Comparison of ENCODE assay signal across 7 cellular contexts in genomic region chr16:89093252-89093601, GRCh38. TPM values are rescaled to one million over a fixed set of nuclear protein-coding genes. Genes with fewer than 3 reads are reported as not detected.
DNase-seq lines count a peak whose midpoint lies in the region; TF ChIP-seq lines count a peak whose summit lies in the region.
"Not testable (repeated sequence)": the region's sequence is repeated elsewhere in the genome, so short reads cannot be mapped to it uniquely, and the experiment has no call there.

No MANE protein-coding gene starts in this region.

- peaks cover 40% of the 10 kb centered on the region for H3K4me1 ChIP-seq in OCI-LY3 (ENCODE audit: low read length)
- peaks cover 37% of the 10 kb centered on the region for H3K4me1 ChIP-seq in left ventricle myocardium inferior
- peaks cover 17% of the 10 kb centered on the region for H3K4me1 ChIP-seq in muscle layer of colon (ENCODE audit: insufficient read depth, low read length)
- not testable (repeated sequence) for H3K4me1 ChIP-seq in skeletal muscle satellite cell (ENCODE audit: control insufficient read depth, insufficient read depth, low read length)

- H3K4me2 ChIP-seq in OCI-LY3 (ENCODE audit: low read length): peak overlapping the region; percentile 62
- H3K4me2 ChIP-seq in skeletal muscle satellite cell (ENCODE audit: low read length): peak overlapping the region; percentile 99

- not testable (repeated sequence) for H3K9me3 ChIP-seq in OCI-LY3 (ENCODE audit: insufficient read depth, low read length); left ventricle myocardium inferior (replicated peaks); muscle layer of colon (ENCODE audit: low read length); skeletal muscle satellite cell (replicated peaks; ENCODE audit: low read length)

- H3K27me3 Mint-ChIP-seq in activated T-cell treated with anti-CD3 and anti-CD28 coated beads, Interleukin-2, amount 50 U/mL, for 24 hours: peaks cover 25% of the 10 kb centered on the region
- H3K27me3 Mint-ChIP-seq in chondrocyte (ENCODE audit: low read depth): peaks cover 24% of the 10 kb centered on the region

- DNase-seq in GM12864 (ENCODE audit: low read depth); activated T-cell treated with anti-CD3 and anti-CD28 coated beads, Interleukin-2, amount 50 U/mL, for 24 hours; chondrocyte (ENCODE audit: low spot score); left ventricle myocardium inferior: not testable (repeated sequence)

- H4K20me1 ChIP-seq in OCI-LY3 (ENCODE audit: insufficient read depth, low read length): peaks cover 29% of the 10 kb centered on the region

- not testable (repeated sequence) for TF ChIP-seq CTCF in GM12864 (IDR thresholded peaks at IDR 0.05; ENCODE audit: low read depth, low read length, missing control alignments); OCI-LY3 (IDR thresholded peaks at IDR 0.05; ENCODE audit: low read depth, low read length); chondrocyte (IDR thresholded peaks at IDR 0.05); left ventricle myocardium inferior (IDR thresholded peaks at IDR 0.05; ENCODE audit: borderline replicate concordance)

- H2AFZ ChIP-seq in OCI-LY3 (ENCODE audit: low read depth, low read length): not testable (repeated sequence)

- peaks cover 37% of the 10 kb centered on the region for H3K36me3 Mint-ChIP-seq in activated T-cell treated with anti-CD3 and anti-CD28 coated beads, Interleukin-2, amount 50 U/mL, for 24 hours (ENCODE audit: low read depth)
- not testable (repeated sequence) for H3K36me3 Mint-ChIP-seq in chondrocyte (ENCODE audit: low read depth)

- H3K9me3 Mint-ChIP-seq in activated T-cell treated with anti-CD3 and anti-CD28 coated beads, Interleukin-2, amount 50 U/mL, for 24 hours; chondrocyte (ENCODE audit: low read depth): not testable (repeated sequence)

- H3K9ac ChIP-seq in OCI-LY3 (ENCODE audit: low read length) (peak overlapping the region; percentile 93), skeletal muscle satellite cell (ENCODE audit: low read depth, low read length) (peak overlapping the region; percentile 95)
- H3K9ac ChIP-seq in muscle layer of colon (ENCODE audit: low read length): not testable (repeated sequence)

- H3K4me3 ChIP-seq in GM12864 (ENCODE audit: low read depth, low read length): peak overlapping the region; percentile 90
- H3K4me3 ChIP-seq in OCI-LY3 (ENCODE audit: low read length): peak overlapping the region; percentile 88
- peak overlapping the region; percentile 90 for H3K4me3 ChIP-seq in left ventricle myocardium inferior
- H3K4me3 ChIP-seq in muscle layer of colon (ENCODE audit: low read depth in 1 of 2, low read length in 2 of 2): peak overlapping the region; percentile 18 to 67
- H3K4me3 ChIP-seq in skeletal muscle satellite cell (ENCODE audit: low read length): peak overlapping the region; percentile 96

- H3K79me2 ChIP-seq in OCI-LY3 (ENCODE audit: low read length): peaks cover 46% of the 10 kb centered on the region

- H3K27ac ChIP-seq in OCI-LY3 (ENCODE audit: low read length); muscle layer of colon (ENCODE audit: low read depth, low read length): not testable (repeated sequence)
- H3K27ac ChIP-seq in left ventricle myocardium inferior (replicated peaks): peak overlapping the region; percentile 65

- H3K27me3 ChIP-seq in OCI-LY3 (ENCODE audit: low read depth, low read length) (peaks cover 32% of the 10 kb centered on the region), left ventricle myocardium inferior (ENCODE audit: low read depth) (peaks cover 44% of the 10 kb centered on the region), muscle layer of colon (ENCODE audit: control insufficient read depth in 1 of 2, insufficient read depth in 2 of 2, low read length in 2 of 2) (peaks cover 0 to 21% of the 10 kb centered on the region in 2 donors), skeletal muscle satellite cell (ENCODE audit: control insufficient read depth, insufficient read depth, low read length) (peaks cover 39% of the 10 kb centered on the region)

- peak overlapping the region; percentile 57 for H3K27ac Mint-ChIP-seq in activated T-cell treated with anti-CD3 and anti-CD28 coated beads, Interleukin-2, amount 50 U/mL, for 24 hours
- not testable (repeated sequence) for H3K27ac Mint-ChIP-seq in chondrocyte (ENCODE audit: unreplicated experiment)

- peaks cover 44% of the 10 kb centered on the region for H3K4me1 Mint-ChIP-seq in activated T-cell treated with anti-CD3 and anti-CD28 coated beads, Interleukin-2, amount 50 U/mL, for 24 hours (ENCODE audit: low read depth)
- peaks cover 22% of the 10 kb centered on the region for H3K4me1 Mint-ChIP-seq in chondrocyte (ENCODE audit: low read depth)

- intact Hi-C loops in left ventricle myocardium inferior (cut with micrococcal nuclease): not testable (repeated sequence)

- peak overlapping the region; percentile 72 for H3K4me3 Mint-ChIP-seq in activated T-cell treated with anti-CD3 and anti-CD28 coated beads, Interleukin-2, amount 50 U/mL, for 24 hours
- peak overlapping the region; percentile 60 for H3K4me3 Mint-ChIP-seq in chondrocyte (ENCODE audit: unreplicated experiment)

- H3K36me3 ChIP-seq in OCI-LY3 (replicated peaks; ENCODE audit: low read depth, low read length): peaks cover 18% of the 10 kb centered on the region
- not testable (repeated sequence) for H3K36me3 ChIP-seq in left ventricle myocardium inferior; muscle layer of colon (ENCODE audit: insufficient read depth, low read length); skeletal muscle satellite cell (ENCODE audit: insufficient read depth, low read length)

RNA-seq across cellular contexts. Expression of gene ACSF3, which starts 0.4 kb away (rescaled TPM):
- total RNA-seq in chondrocyte (19.5 to 24.4 TPM (median 20.8 TPM) in 3 replicates), left ventricle myocardium inferior (16.7 TPM)
- 15.5 and 18.1 TPM in 2 replicates for total RNA-seq in skeletal muscle satellite cell (2012; rRNA removed)

Comparison
In these comparisons a context has a peak if more than half of its experiments do, and no peak if none do; other contexts are left out.
1. H3K4me3 ChIP-seq: peak in every context shown above with its lines; median percentile 96 in skeletal muscle satellite cell; 90 in GM12864; 90 in left ventricle myocardium inferior; 88 in OCI-LY3; 42 in muscle layer of colon.